Comparison of ENCODE assay signal across 26 cellular contexts in the genomic region with DNA sequence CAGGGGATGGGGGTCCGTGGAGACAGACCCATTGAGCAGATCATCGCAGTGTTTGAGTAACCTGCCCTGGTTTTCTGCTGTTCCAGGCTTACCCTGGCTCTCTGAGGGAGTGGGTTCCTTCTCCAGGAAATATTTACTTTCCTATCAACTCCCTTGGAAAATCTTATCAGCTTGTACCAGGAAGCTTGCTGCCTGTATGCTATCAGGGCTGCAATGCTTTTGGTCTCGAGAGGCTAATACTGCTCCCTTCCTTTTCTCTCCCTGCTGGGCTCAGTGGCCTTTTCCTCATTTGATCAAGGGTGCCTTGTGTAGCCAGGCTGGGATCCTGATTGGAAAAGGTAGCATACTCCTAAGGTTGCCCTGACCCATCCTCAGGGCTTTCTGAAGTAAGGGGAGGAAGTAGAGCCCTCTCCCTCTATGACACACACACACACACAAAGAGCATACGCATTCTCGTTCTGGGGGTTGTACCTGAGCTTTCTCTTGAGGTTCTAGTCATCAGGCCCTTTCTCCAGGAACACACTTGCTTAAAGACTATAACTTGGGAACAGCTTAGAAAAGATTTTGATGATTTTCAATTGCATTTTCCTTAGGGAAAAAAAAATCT. TPM values are rescaled to one million over a fixed set of nuclear protein-coding genes. Genes with fewer than 3 reads are reported as not detected.
DNase-seq lines count a peak whose midpoint lies in the region; ATAC-seq and TF ChIP-seq lines count a peak whose summit lies in the region.
"Had no signal": no experiment of that assay in that cellular context is flagged by ENCODE, and none has a peak within 500 bp of the region (broad histone marks: within the 10 kb centered on the region; RNA-seq: fewer than 3 reads in every experiment).

No MANE protein-coding gene starts in this region.

- H3K4me1 ChIP-seq in heart right ventricle (peaks cover 7 to 80% (median 62%) of the 10 kb centered on the region in 9 donors), muscle layer of duodenum (ENCODE audit: control insufficient read depth in 1 of 2, insufficient read depth in 2 of 2, low read length in 2 of 2) (peaks cover 12 to 20% of the 10 kb centered on the region in 2 donors), upper lobe of right lung (peaks cover 43% of the 10 kb centered on the region)

- POLR2A ChIA-PET in activated CD8-positive, alpha-beta T cell treated with anti-CD3 and anti-CD28 coated beads, Interleukin-2, amount 10 ng/mL, durations not matched to agents 7 days and 5 days (lab: Charles Lee), result no interaction called here

- 49 to 56% methylated on average over 5 of the region's 5 CpGs for WGBS in heart right ventricle, 2 donors

- H3K27me3 Mint-ChIP-seq in activated CD8-positive, alpha-beta T cell treated with anti-CD3 and anti-CD28 coated beads, Interleukin-2, amount 10 ng/mL, durations not matched to agents 7 days and 5 days (ENCODE audit: low read depth), result no peaks in the 10 kb centered on the region
- H3K27me3 Mint-ChIP-seq: activated T-helper 17 cell treated with anti-CD3 and anti-CD28 coated beads, Interleukin-2, amount 50 U/mL, for 72 hours; brain; stimulated activated naive CD8-positive, alpha-beta T cell treated with anti-CD3 and anti-CD28 coated beads, Interleukin-15, amount 100 ng/mL, for 72 hours had no signal

- H3K36me3 Mint-ChIP-seq in activated CD8-positive, alpha-beta T cell treated with anti-CD3 and anti-CD28 coated beads, Interleukin-2, amount 10 ng/mL, durations not matched to agents 7 days and 5 days (ENCODE audit: low read depth), result no peaks in the 10 kb centered on the region
- H3K36me3 Mint-ChIP-seq: brain had no signal

- TF ChIP-seq POLR2A in erythroblast (IDR thresholded peaks at IDR 0.05; ENCODE audit: low read length), result no peak

- H3K36me3 ChIP-seq in heart right ventricle, result peaks cover 0 to 10% (median 0%) of the 10 kb centered on the region in 9 donors
- H3K36me3 ChIP-seq in muscle layer of duodenum (ENCODE audit: control insufficient read depth in 1 of 2, insufficient read depth in 2 of 2, low read length in 2 of 2), result no peaks in the 10 kb centered on the region
- H3K36me3 ChIP-seq in upper lobe of right lung, result no peaks in the 10 kb centered on the region
- H3K36me3 ChIP-seq: SJSA1, tibial nerve had no signal

- TF ChIP-seq CTCF in heart right ventricle (IDR thresholded peaks at IDR 0.05) (no peak), upper lobe of right lung (IDR thresholded peaks at IDR 0.05) (no peak)

- H3K4me1 Mint-ChIP-seq in activated CD8-positive, alpha-beta T cell treated with anti-CD3 and anti-CD28 coated beads, Interleukin-2, amount 10 ng/mL, durations not matched to agents 7 days and 5 days (ENCODE audit: low read depth), result peaks cover 33% of the 10 kb centered on the region

- H3K4me3 ChIP-seq in heart right ventricle (no peak overlapping the region), muscle layer of duodenum (ENCODE audit: low read depth in 1 of 2, low read length in 2 of 2) (no peak overlapping the region), upper lobe of right lung (no peak overlapping the region)
- H3K4me3 ChIP-seq: coronary artery, heart left ventricle, SJSA1, tibial nerve had no signal

- intact Hi-C loops in heart right ventricle (cut with DNase I) (no loop called here), cardiac septum (cut with DNase I) (no loop called here), upper lobe of right lung (cut with DNase I) (no loop called here)

- no peak overlapping the region for H3K27ac Mint-ChIP-seq in activated CD8-positive, alpha-beta T cell treated with anti-CD3 and anti-CD28 coated beads, Interleukin-2, amount 10 ng/mL, durations not matched to agents 7 days and 5 days
- H3K27ac Mint-ChIP-seq: activated CD4-positive, alpha-beta T cell treated with anti-CD3 and anti-CD28 coated beads, Interleukin-2, amount 10 ng/mL, durations not matched to agents 7 days and 5 days; activated T-helper 17 cell treated with anti-CD3 and anti-CD28 coated beads, Interleukin-2, amount 50 U/mL, for 72 hours; brain; HFFc6 had no signal

- H3K4me3 Mint-ChIP-seq in activated CD8-positive, alpha-beta T cell treated with anti-CD3 and anti-CD28 coated beads, Interleukin-2, amount 10 ng/mL, durations not matched to agents 7 days and 5 days, result no peak overlapping the region
- H3K4me3 Mint-ChIP-seq: activated CD4-positive, alpha-beta T cell treated with anti-CD3 and anti-CD28 coated beads, Interleukin-2, amount 10 ng/mL, durations not matched to agents 7 days and 5 days; activated T-helper 17 cell treated with anti-CD3 and anti-CD28 coated beads, Interleukin-2, amount 50 U/mL, for 72 hours; brain; HFFc6; stimulated activated naive CD8-positive, alpha-beta T cell treated with anti-CD3 and anti-CD28 coated beads, Interleukin-15, amount 100 ng/mL, for 72 hours had no signal

- no peaks in the 10 kb centered on the region for H3K27me3 ChIP-seq in heart right ventricle
- H3K27me3 ChIP-seq in muscle layer of duodenum (ENCODE audit: low read depth, low read length), result no peaks in the 10 kb centered on the region
- no peaks in the 10 kb centered on the region for H3K27me3 ChIP-seq in upper lobe of right lung
- H3K27me3 ChIP-seq: heart left ventricle, SJSA1, tibial nerve had no signal

- peak overlapping the region in 7 of 10 donors; percentile 10 to 59 (median 37) for H3K27ac ChIP-seq in heart right ventricle
- H3K27ac ChIP-seq in muscle layer of duodenum (ENCODE audit: low read length), result peak overlapping the region; percentile 76
- peak overlapping the region; percentile 44 for H3K27ac ChIP-seq in upper lobe of right lung
- H3K27ac ChIP-seq: SJSA1 had no signal

- no peaks in the 10 kb centered on the region for H3K9me3 ChIP-seq in heart right ventricle
- H3K9me3 ChIP-seq in muscle layer of duodenum (ENCODE audit: control insufficient read depth in 1 of 2, low read length in 2 of 2), result no peaks in the 10 kb centered on the region
- H3K9me3 ChIP-seq in upper lobe of right lung, result no peaks in the 10 kb centered on the region
- H3K9me3 ChIP-seq: heart left ventricle, SJSA1, tibial nerve had no signal

- no peaks in the 10 kb centered on the region for H3K9me3 Mint-ChIP-seq in activated CD8-positive, alpha-beta T cell treated with anti-CD3 and anti-CD28 coated beads, Interleukin-2, amount 10 ng/mL, durations not matched to agents 7 days and 5 days (ENCODE audit: insufficient read depth)
- H3K9me3 Mint-ChIP-seq: activated CD4-positive, alpha-beta T cell treated with anti-CD3 and anti-CD28 coated beads, Interleukin-2, amount 10 ng/mL, durations not matched to agents 7 days and 5 days; activated T-helper 17 cell treated with anti-CD3 and anti-CD28 coated beads, Interleukin-2, amount 50 U/mL, for 72 hours; brain; HFFc6; stimulated activated naive CD8-positive, alpha-beta T cell treated with anti-CD3 and anti-CD28 coated beads, Interleukin-15, amount 100 ng/mL, for 72 hours had no signal

- peak in 5 of 8 donors; percentile 18 to 52 (median 43) for ATAC-seq in heart right ventricle
- ATAC-seq in upper lobe of right lung, result peak; percentile 15
- no peak for ATAC-seq in activated CD8-positive, alpha-beta T cell treated with anti-CD3 and anti-CD28 coated beads, Interleukin-2, amount 10 ng/mL, durations not matched to agents 7 days and 5 days
- ATAC-seq: activated T-helper 17 cell treated with anti-CD3 and anti-CD28 coated beads, Interleukin-2, amount 50 U/mL, for 72 hours; left lobe of liver; Panc1; stimulated activated naive CD8-positive, alpha-beta T cell treated with anti-CD3 and anti-CD28 coated beads, Interleukin-15, amount 100 ng/mL, for 72 hours had no signal

- no peak for DNase-seq in heart right ventricle
- no peak for DNase-seq in cardiac septum (ENCODE audit: low spot score)
- peak; percentile 69 to 71 for DNase-seq in erythroblast (lab: John Stamatoyannopoulos, UW)
- no peak for DNase-seq in upper lobe of right lung
- no peak for DNase-seq in HK-2 (ENCODE audit: unreplicated experiment)
- DNase-seq in activated CD8-positive, alpha-beta T cell treated with anti-CD3 and anti-CD28 coated beads, Interleukin-2, amount 10 ng/mL, durations not matched to agents 7 days and 5 days, result no peak
- DNase-seq in NCI-H187 treated with DMSO at 0.1 percent for 48 hours (lab: John Stamatoyannopoulos, UW), result no peak
- DNase-seq: 8988T; activated CD4-positive, alpha-beta T cell treated with anti-CD3 and anti-CD28 coated beads, Interleukin-2, amount 10 ng/mL, durations not matched to agents 7 days and 5 days; AML-193; DND-41; heart left ventricle; HFFc6; NCI-H1092; NCI-H2081 treated with DMSO at 0.1 percent for 48 hours; occipital lobe; stimulated activated naive CD8-positive, alpha-beta T cell treated with anti-CD3 and anti-CD28 coated beads, Interleukin-15, amount 100 ng/mL, for 72 hours; T-helper 1 cell had no signal

- CTCF ChIA-PET in activated CD8-positive, alpha-beta T cell treated with anti-CD3 and anti-CD28 coated beads, Interleukin-2, amount 10 ng/mL, durations not matched to agents 7 days and 5 days (lab: Charles Lee), result interaction anchor here (1.0 to 1.9 kb wide), 3 partner anchors 10 to 135 kb away, joined by 4 read pairs; no protein-coding TSS in a partner anchor

RNA-seq across cellular contexts. Expression of gene CYSTM1, which starts 41.6 kb away (rescaled TPM):
- total RNA-seq in heart right ventricle (100 to 1,000 TPM in 3 of 10 donors, 10 to 100 TPM in 7; 55.2 to 114 (median 95.3) TPM), cardiac septum (111 TPM), upper lobe of right lung (85.1 TPM)
- polyA plus RNA-seq in heart right ventricle, result 100 to 1,000 TPM in 1 of 2 donors, 10 to 100 TPM in 1; 45.0 to 217 TPM
- 10 to 100 TPM; 10.5 to 12.2 TPM for total RNA-seq in activated CD8-positive, alpha-beta T cell treated with anti-CD3 and anti-CD28 coated beads, Interleukin-2, amount 10 ng/mL, durations not matched to agents 7 days and 5 days

Comparison
In these comparisons a context has a peak if more than half of its experiments do, and no peak if none do; other contexts are left out.
1. DNase-seq: peak in erythroblast (2 of 2); none in heart right ventricle (0 of 2), cardiac septum (single experiment), upper lobe of right lung (single experiment), HK-2 (single experiment), activated CD8-positive, alpha-beta T cell treated with anti-CD3 and anti-CD28 coated beads, Interleukin-2, amount 10 ng/mL, durations not matched to agents 7 days and 5 days (single experiment) and NCI-H187 treated with DMSO at 0.1 percent for 48 hours (single experiment).
2. Peak in every context shown above with its lines, with median percentiles within 50 percentile points of each other: H3K27ac ChIP-seq.